9 cellular contexts compared by ENCODE assay signal in genomic region chr7:112788778-112789343, GRCh38. TPM values are rescaled to one million over a fixed set of nuclear protein-coding genes. Genes with fewer than 3 reads are reported as not detected.
A peak's percentile ranks its signal among the peaks of the same experiment; 100 is the strongest.
DNase-seq lines count a peak whose midpoint lies in the region; ATAC-seq and TF ChIP-seq lines count a peak whose summit lies in the region.
"Had no signal": no experiment of that assay in that cellular context is flagged by ENCODE, and none has a peak within 500 bp of the region (broad histone marks: within the 10 kb centered on the region; RNA-seq: fewer than 3 reads in every experiment).

No MANE protein-coding gene starts in this region.

- H3K27ac Mint-ChIP-seq in IgD-negative memory B cell (peak overlapping the region; percentile 82 to 98 (median 91)), natural killer cell (peak overlapping the region; percentile 89 to 91)
- H3K27ac Mint-ChIP-seq in central memory CD8-positive, alpha-beta T cell (ENCODE audit: low read depth), result peak overlapping the region; percentile 83

- no peak for ATAC-seq in central memory CD8-positive, alpha-beta T cell (replicated peaks; ENCODE audit: extremely low read depth, poor library complexity, severe bottlenecking)
- no peak for ATAC-seq in natural killer cell
- ATAC-seq in HG02571 (IDR thresholded peaks at IDR 0.05; ENCODE audit: unreplicated experiment), result no peak

- TF ChIP-seq CTCF in AG10803 (conservative IDR thresholded peaks at IDR 0.05; ENCODE audit: low read length) (no peak), natural killer cell (IDR thresholded peaks at IDR 0.05) (no peak)

- H3K27me3 Mint-ChIP-seq in IgD-negative memory B cell (no peaks in the 10 kb centered on the region), natural killer cell (ENCODE audit: low read depth in 2 of 2) (no peaks in the 10 kb centered on the region)
- H3K27me3 Mint-ChIP-seq in central memory CD8-positive, alpha-beta T cell, result no peaks in the 10 kb centered on the region

- H3K4me3 ChIP-seq in AG10803 (ENCODE audit: low read length), result peak overlapping the region; percentile 96

- peaks cover 22 to 37% (median 35%) of the 10 kb centered on the region in 3 donors for H3K4me1 Mint-ChIP-seq in IgD-negative memory B cell
- H3K4me1 Mint-ChIP-seq in central memory CD8-positive, alpha-beta T cell, result peaks cover 36% of the 10 kb centered on the region
- peaks cover 35 to 42% of the 10 kb centered on the region in 2 donors for H3K4me1 Mint-ChIP-seq in natural killer cell

- intact Hi-C loops in natural killer cell (cut with micrococcal nuclease), result no loop called here

- H3K9me3 Mint-ChIP-seq in IgD-negative memory B cell (no peaks in the 10 kb centered on the region), natural killer cell (no peaks in the 10 kb centered on the region)
- no peaks in the 10 kb centered on the region for H3K9me3 Mint-ChIP-seq in central memory CD8-positive, alpha-beta T cell

- H3K4me3 Mint-ChIP-seq in IgD-negative memory B cell (peak overlapping the region; percentile 92 to 98 (median 98)), natural killer cell (peak overlapping the region; percentile 96)
- peak overlapping the region; percentile 83 for H3K4me3 Mint-ChIP-seq in central memory CD8-positive, alpha-beta T cell

- DNase-seq in AG10803 (ENCODE audit: low read depth), result no peak
- no peak for DNase-seq in central memory CD8-positive, alpha-beta T cell (ENCODE audit: low spot score in 2 of 2)
- no peak for DNase-seq in natural killer cell
- no peak for DNase-seq in epidermal melanocyte (ENCODE audit: insufficient read length, low spot score)
- no peak for DNase-seq in iPS-NIHi7 (ENCODE audit: extremely low spot score)
- no peak for DNase-seq in SKM-1 treated with dmso at 0.1 percent for 144 hours (lab: John Stamatoyannopoulos, UW; ENCODE audit: unreplicated experiment)
- DNase-seq: NCI-H2107 had no signal

- peaks cover 3% of the 10 kb centered on the region for H3K36me3 Mint-ChIP-seq in IgD-negative memory B cell
- H3K36me3 Mint-ChIP-seq in central memory CD8-positive, alpha-beta T cell (ENCODE audit: insufficient read depth), result peaks cover 28% of the 10 kb centered on the region
- peaks cover 4% of the 10 kb centered on the region for H3K36me3 Mint-ChIP-seq in natural killer cell

RNA-seq across cellular contexts. Expression of gene TMEM168, which starts 1.3 kb away (rescaled TPM):
- polyA plus RNA-seq in IgD-negative memory B cell, result 6.0 TPM
- 10 to 100 TPM; 18.2 to 21.0 (median 20.0) TPM for total RNA-seq in natural killer cell
